ENCODE assay signal across 8 cellular contexts in genomic region chr1:21255943-21256320, GRCh38.
"Had no signal": no experiment of that assay in that cellular context is flagged by ENCODE, and none has a peak within 500 bp of the region (broad histone marks: within the 10 kb centered on the region; RNA-seq: fewer than 3 reads in every experiment).

No MANE protein-coding gene starts in this region.

- H3K4me3 ChIP-seq: SK-N-MC, skin epidermis, testis had no signal

- H3K27me3 ChIP-seq: neutrophil, testis had no signal

- H3K4me3 Mint-ChIP-seq: activated naive CD8-positive, alpha-beta T cell treated with anti-CD3 and anti-CD28 coated beads, Interleukin-2, amount 10 ng/mL, durations not matched to agents 7 days and 5 days; natural killer cell; stimulated activated naive B cell treated with anti-CD40 and anti-IgM and Interleukin-4, amounts not matched to agents 10 μg/mL and 1 μg/mL and 100 μg/mL, for 72 hours; T-cell had no signal

- H3K9me3 Mint-ChIP-seq: activated naive CD8-positive, alpha-beta T cell treated with anti-CD3 and anti-CD28 coated beads, Interleukin-2, amount 10 ng/mL, durations not matched to agents 7 days and 5 days; natural killer cell; stimulated activated naive B cell treated with anti-CD40 and anti-IgM and Interleukin-4, amounts not matched to agents 10 μg/mL and 1 μg/mL and 100 μg/mL, for 72 hours; T-cell had no signal

- H3K27me3 Mint-ChIP-seq: activated naive CD8-positive, alpha-beta T cell treated with anti-CD3 and anti-CD28 coated beads, Interleukin-2, amount 10 ng/mL, durations not matched to agents 7 days and 5 days; stimulated activated naive B cell treated with anti-CD40 and anti-IgM and Interleukin-4, amounts not matched to agents 10 μg/mL and 1 μg/mL and 100 μg/mL, for 72 hours; T-cell had no signal

- H3K27ac Mint-ChIP-seq: natural killer cell had no signal

- H3K9me3 ChIP-seq: neutrophil, testis had no signal

- H3K27ac ChIP-seq: SK-N-MC had no signal
